In genomic region chr1:93296555-93297154, GRCh38 we compare ENCODE assay signal across 21 cellular contexts. TPM values are rescaled to one million over a fixed set of nuclear protein-coding genes. Genes with fewer than 3 reads are reported as not detected.
DNase-seq lines count a peak whose midpoint lies in the region; ATAC-seq and TF ChIP-seq lines count a peak whose summit lies in the region.
"Had no signal": no experiment of that assay in that cellular context is flagged by ENCODE, and none has a peak within 500 bp of the region (broad histone marks: within the 10 kb centered on the region; RNA-seq: fewer than 3 reads in every experiment).

No MANE protein-coding gene starts in this region.

- H3K4me1 Mint-ChIP-seq in GM23338 (peaks cover 17% of the 10 kb centered on the region), WTC11 (peaks cover 24% of the 10 kb centered on the region)
- no peaks in the 10 kb centered on the region for H3K4me1 Mint-ChIP-seq in activated naive CD8-positive, alpha-beta T cell treated with anti-CD3 and anti-CD28 coated beads, Interleukin-2, amount 50 U/mL, for 24 hours

- H2AFZ ChIP-seq in GM23338, result peak overlapping the region; percentile 69

- DNase-seq in DMS 273 (lab: John Stamatoyannopoulos, UW; ENCODE audit: unreplicated experiment) (peak; percentile 66), GM23338 (ENCODE audit: low spot score) (peak; percentile 60), WTC11 (ENCODE audit: low spot score) (peak; percentile 31), iPS-NIHi11 (ENCODE audit: low spot score) (peak; percentile 43), GM13977 (ENCODE audit: low spot score) (no peak), occipital lobe (lab: John Stamatoyannopoulos, UW) (no peak)
- no peak for DNase-seq in activated naive CD8-positive, alpha-beta T cell treated with anti-CD3 and anti-CD28 coated beads, Interleukin-2, amount 50 U/mL, for 24 hours
- DNase-seq: BE2C; CD4-positive, alpha-beta T cell; COR-L47; GDM1; Kasumi-1; MG63; NCI-H187; NCI-H526; SIG-M5 had no signal

- TF ChIP-seq CTCF in GM23338 (conservative IDR thresholded peaks at IDR 0.05; ENCODE audit: low read depth in 2 of 2) (no peak), WTC11 (IDR thresholded peaks at IDR 0.05) (no peak), GM13977 (IDR thresholded peaks at IDR 0.05; ENCODE audit: extremely low read depth, insufficient read depth, missing control alignments) (no peak)

- peak; percentile 91 for ATAC-seq in GM23338
- peak; percentile 91 for ATAC-seq in WTC11
- ATAC-seq in GM21515 (IDR thresholded peaks at IDR 0.05; ENCODE audit: unreplicated experiment), result no peak
- no peak for ATAC-seq in activated naive CD8-positive, alpha-beta T cell treated with anti-CD3 and anti-CD28 coated beads, Interleukin-2, amount 50 U/mL, for 24 hours
- ATAC-seq: A549, HCT116, Panc1, SK-N-SH treated with all-trans-retinoic acid at 6 μM for 48 hours had no signal

- no peaks in the 10 kb centered on the region for H4K20me1 ChIP-seq in GM23338 (replicated peaks; ENCODE audit: insufficient read depth)

- no peaks in the 10 kb centered on the region for H3K9me2 ChIP-seq in GM23338 (ENCODE audit: insufficient read depth)

- in situ Hi-C loops in GM13977 (cut with MboI; ENCODE audit: low pct_unique_long_range_greater_than_20kb, low sequenced_read_pairs, unreplicated experiment), result no loop called here

- no peak overlapping the region for H3K4me3 Mint-ChIP-seq in GM23338
- H3K4me3 Mint-ChIP-seq in WTC11, result no peak overlapping the region
- no peak overlapping the region for H3K4me3 Mint-ChIP-seq in activated naive CD8-positive, alpha-beta T cell treated with anti-CD3 and anti-CD28 coated beads, Interleukin-2, amount 50 U/mL, for 24 hours
- H3K4me3 Mint-ChIP-seq: CD4-positive, alpha-beta T cell had no signal

- no peaks in the 10 kb centered on the region for H3K79me2 ChIP-seq in GM23338 (replicated peaks; ENCODE audit: insufficient read depth)

- H3K27me3 Mint-ChIP-seq in GM23338 (ENCODE audit: insufficient read depth, low read depth, poor library complexity) (peaks cover 4% of the 10 kb centered on the region), WTC11 (ENCODE audit: low read depth) (no peaks in the 10 kb centered on the region)
- H3K27me3 Mint-ChIP-seq in activated naive CD8-positive, alpha-beta T cell treated with anti-CD3 and anti-CD28 coated beads, Interleukin-2, amount 50 U/mL, for 24 hours, result no peaks in the 10 kb centered on the region
- H3K27me3 Mint-ChIP-seq: CD4-positive, alpha-beta T cell had no signal

- H3K27ac ChIP-seq in GM23338 (ENCODE audit: low read depth), result peak overlapping the region; percentile 3; the same call in 1 of the 2 replicates
- H3K27ac ChIP-seq: A549 had no signal

- peak overlapping the region; percentile 23; the same call in 1 of the 2 replicates for H3K4me2 ChIP-seq in GM23338
- H3K4me2 ChIP-seq: A549 had no signal

- H3K27me3 ChIP-seq in GM23338 (ENCODE audit: insufficient read depth), result no peaks in the 10 kb centered on the region
- H3K27me3 ChIP-seq: BE2C had no signal

- H3K9me3 Mint-ChIP-seq in GM23338 (no peaks in the 10 kb centered on the region), WTC11 (peaks cover 17% of the 10 kb centered on the region; the same call in 1 of the 2 replicates)
- no peaks in the 10 kb centered on the region for H3K9me3 Mint-ChIP-seq in activated naive CD8-positive, alpha-beta T cell treated with anti-CD3 and anti-CD28 coated beads, Interleukin-2, amount 50 U/mL, for 24 hours
- H3K9me3 Mint-ChIP-seq: CD4-positive, alpha-beta T cell had no signal

- H3F3A ChIP-seq in GM23338 (replicated peaks; ENCODE audit: low read depth), result no peaks in the 10 kb centered on the region

- POLR2A ChIA-PET in WTC11 (lab: Charles Lee), result no interaction called here

- H3K4me1 ChIP-seq in GM23338 (ENCODE audit: insufficient read depth), result peaks cover 19% of the 10 kb centered on the region
- H3K4me1 ChIP-seq: A549, BE2C had no signal

- no peaks in the 10 kb centered on the region for H3K36me3 ChIP-seq in GM23338 (ENCODE audit: insufficient read depth)
- H3K36me3 ChIP-seq: BE2C, MG63 had no signal

- CTCF ChIA-PET in WTC11 (lab: Charles Lee), result interaction anchor here (1.2 kb wide), 1 partner anchor 8 kb away, joined by 15 read pairs; no protein-coding TSS in a partner anchor

- peaks cover 4% of the 10 kb centered on the region; the same call in 1 of the 3 replicates for H3K36me3 Mint-ChIP-seq in GM23338 (ENCODE audit: low read depth)
- peaks cover 10% of the 10 kb centered on the region for H3K36me3 Mint-ChIP-seq in WTC11
- H3K36me3 Mint-ChIP-seq in activated naive CD8-positive, alpha-beta T cell treated with anti-CD3 and anti-CD28 coated beads, Interleukin-2, amount 50 U/mL, for 24 hours (ENCODE audit: low read depth), result peaks cover 8% of the 10 kb centered on the region

- no peak overlapping the region for H3K4me3 ChIP-seq in GM23338
- H3K4me3 ChIP-seq: A549, MG63 had no signal

- H3K27ac Mint-ChIP-seq in GM23338 (no peak overlapping the region; the same call in 1 of the 2 replicates), WTC11 (peak overlapping the region; percentile 25)
- H3K27ac Mint-ChIP-seq in activated naive CD8-positive, alpha-beta T cell treated with anti-CD3 and anti-CD28 coated beads, Interleukin-2, amount 50 U/mL, for 24 hours, result no peak overlapping the region
- H3K27ac Mint-ChIP-seq: CD4-positive, alpha-beta T cell had no signal

TF ChIP-seq in WTC11, 78 proteins besides CTCF, POLR2A, EP300 and RAD21:
- 0 out of 2 replicates have a peak, but pooled peaks have one; percentile 14 for TF ChIP-seq ZBTB21 (CRISPR knock-in tag; IDR thresholded peaks at IDR 0.05; ENCODE audit: borderline replicate concordance)
- TF ChIP-seq ZNF281 (CRISPR knock-in tag; IDR thresholded peaks at IDR 0.05), result peak; percentile 70; the same call in 1 of the 2 replicates
- no peak for TF ChIP-seq USF2 (CRISPR knock-in tag; IDR thresholded peaks at IDR 0.05)
- peak; percentile 47; the same call in 1 of the 2 replicates for TF ChIP-seq ZNF423 (CRISPR knock-in tag; IDR thresholded peaks at IDR 0.05)
- no peak for TF ChIP-seq NFATC4 (CRISPR knock-in tag; IDR thresholded peaks at IDR 0.05)
- no peak for TF ChIP-seq NFE2L1 (CRISPR knock-in tag; IDR thresholded peaks at IDR 0.05)

RNA-seq across cellular contexts. Expression of gene DR1, which starts 49.1 kb away (rescaled TPM):
- 59.6 and 61.2 TPM in 2 replicates for total RNA-seq in GM23338 (2014; rRNA removed; shearing (Covaris generic))
- polyA plus RNA-seq in GM23338 (2016; fragmentation: Nextera tagmentation; extraction: Ambion mirVana), result 20.5 and 20.9 TPM in 2 replicates
- total RNA-seq in WTC11 (2021) (57.1 to 62.8 TPM (median 59.7 TPM) in 3 replicates), occipital lobe (37.1 TPM)

Comparison
In these comparisons a context has a peak if more than half of its experiments do, and no peak if none do; other contexts are left out.
1. DNase-seq: peak in DMS 273 (single experiment), GM23338 (single experiment), WTC11 (single experiment) and iPS-NIHi11 (single experiment); none in GM13977 (single experiment), activated naive CD8-positive, alpha-beta T cell treated with anti-CD3 and anti-CD28 coated beads, Interleukin-2, amount 50 U/mL, for 24 hours (single experiment) and occipital lobe (single experiment).
2. ATAC-seq: peak in GM23338 (single experiment) and WTC11 (single experiment); none in GM21515 (single experiment) and activated naive CD8-positive, alpha-beta T cell treated with anti-CD3 and anti-CD28 coated beads, Interleukin-2, amount 50 U/mL, for 24 hours (single experiment).